Comparison of ENCODE assay signal across 8 cellular contexts in genomic region chrX:130174051-130174704, GRCh38. TPM values are rescaled to one million over a fixed set of nuclear protein-coding genes. Genes with fewer than 3 reads are reported as not detected.
DNase-seq lines count a peak whose midpoint lies in the region; ATAC-seq and TF ChIP-seq lines count a peak whose summit lies in the region.

No MANE protein-coding gene starts in this region.

- H3K9me3 Mint-ChIP-seq in brain = peaks cover 0 to 6% (median 3%) of the 10 kb centered on the region in 5 experiments

- peak; percentile 36 for DNase-seq in A172 (ENCODE audit: low spot score)
- peak; percentile 25 for DNase-seq in HT1080 (ENCODE audit: low read depth)
- DNase-seq in lower lobe of right lung = no peak
- no peak for DNase-seq in SIG-M5 (lab: John Stamatoyannopoulos, UW)
- no peak for DNase-seq in NCI-H1092 (lab: John Stamatoyannopoulos, UW)

- H3K36me3 Mint-ChIP-seq in brain = peaks cover 11% of the 10 kb centered on the region

- peak overlapping the region; percentile 84 to 92 (median 90) for H3K4me3 Mint-ChIP-seq in brain

- H3K4me1 Mint-ChIP-seq in brain = peaks cover 66% of the 10 kb centered on the region

- H3K27me3 Mint-ChIP-seq in brain = peaks cover 3% of the 10 kb centered on the region

- no peak overlapping the region for H3K4me3 ChIP-seq in lower lobe of right lung

- H3K27ac ChIP-seq in lower lobe of right lung = peak overlapping the region; percentile 56

- ATAC-seq in lower lobe of right lung (peak; percentile 22 to 29), HG03097 (IDR thresholded peaks at IDR 0.05; ENCODE audit: low FRiP score, unreplicated experiment) (no peak), GM18867 (IDR thresholded peaks at IDR 0.05; ENCODE audit: unreplicated experiment) (no peak)

- TF ChIP-seq CTCF in brain (conservative IDR thresholded peaks at IDR 0.05) = no peak
- TF ChIP-seq CTCF in lower lobe of right lung (IDR thresholded peaks at IDR 0.05) = no peak

- peaks cover 17% of the 10 kb centered on the region for H3K4me1 ChIP-seq in lower lobe of right lung

- H3K27me3 ChIP-seq in lower lobe of right lung (ENCODE audit: low read depth) = no peaks in the 10 kb centered on the region

- no peaks in the 10 kb centered on the region for H3K9me3 ChIP-seq in lower lobe of right lung

- H3K27ac Mint-ChIP-seq in brain = peak overlapping the region; percentile 28 to 97 (median 56)

- intact Hi-C loops in lower lobe of right lung (cut with DNase I) = no loop called here

- no peaks in the 10 kb centered on the region for H3K36me3 ChIP-seq in lower lobe of right lung

RNA-seq across cellular contexts. Expression of gene RAB33A, which starts 2.4 kb away (rescaled TPM):
- total RNA-seq in A172 (2014; rRNA removed; shearing (Covaris generic)) = not detected in 2 replicates
- 0.16 TPM in 1 of 2 replicates, not detected in the other for total RNA-seq in HT1080 (2014; rRNA removed; shearing (Covaris generic))
- polyA plus RNA-seq in HT1080 (2015; cell fraction: cytosol; rRNA removed) = 0.06 TPM in 1 of 2 replicates, not detected in the other
- not detected in 2 replicates for polyA plus RNA-seq in HT1080 (2015; cell fraction: nucleus; rRNA removed)
- 31.0 TPM for polyA plus RNA-seq in brain (ENCODE audit: insufficient read depth, low read depth, low replicate concordance)
- total RNA-seq in lower lobe of right lung = 0.59 TPM

RNA-seq across cellular contexts. Expression of gene AIFM1, which starts 8.5 kb away (rescaled TPM):
- 18.5 and 21.1 TPM in 2 replicates for total RNA-seq in A172 (2014; rRNA removed; shearing (Covaris generic))
- total RNA-seq in HT1080 (2014; rRNA removed; shearing (Covaris generic)) = 27.0 and 28.3 TPM in 2 replicates
- 26.7 and 30.8 TPM in 2 replicates for polyA plus RNA-seq in HT1080 (2015; cell fraction: cytosol; rRNA removed)
- polyA plus RNA-seq in HT1080 (2015; cell fraction: nucleus; rRNA removed) = 34.4 and 44.5 TPM in 2 replicates
- polyA plus RNA-seq in brain (ENCODE audit: insufficient read depth, low read depth, low replicate concordance) = 30.0 TPM
- total RNA-seq in lower lobe of right lung = 23.1 TPM

Comparison
In these comparisons a context has a peak if more than half of its experiments do, and no peak if none do; other contexts are left out.
1. DNase-seq: peak in A172 (single experiment) and HT1080 (single experiment); none in lower lobe of right lung (single experiment), SIG-M5 (single experiment) and NCI-H1092 (single experiment).
2. ATAC-seq: peak in lower lobe of right lung (2 of 2); none in HG03097 (single experiment) and GM18867 (single experiment).